Comparison of ENCODE assay signal across 1 cellular context in the genomic region with DNA sequence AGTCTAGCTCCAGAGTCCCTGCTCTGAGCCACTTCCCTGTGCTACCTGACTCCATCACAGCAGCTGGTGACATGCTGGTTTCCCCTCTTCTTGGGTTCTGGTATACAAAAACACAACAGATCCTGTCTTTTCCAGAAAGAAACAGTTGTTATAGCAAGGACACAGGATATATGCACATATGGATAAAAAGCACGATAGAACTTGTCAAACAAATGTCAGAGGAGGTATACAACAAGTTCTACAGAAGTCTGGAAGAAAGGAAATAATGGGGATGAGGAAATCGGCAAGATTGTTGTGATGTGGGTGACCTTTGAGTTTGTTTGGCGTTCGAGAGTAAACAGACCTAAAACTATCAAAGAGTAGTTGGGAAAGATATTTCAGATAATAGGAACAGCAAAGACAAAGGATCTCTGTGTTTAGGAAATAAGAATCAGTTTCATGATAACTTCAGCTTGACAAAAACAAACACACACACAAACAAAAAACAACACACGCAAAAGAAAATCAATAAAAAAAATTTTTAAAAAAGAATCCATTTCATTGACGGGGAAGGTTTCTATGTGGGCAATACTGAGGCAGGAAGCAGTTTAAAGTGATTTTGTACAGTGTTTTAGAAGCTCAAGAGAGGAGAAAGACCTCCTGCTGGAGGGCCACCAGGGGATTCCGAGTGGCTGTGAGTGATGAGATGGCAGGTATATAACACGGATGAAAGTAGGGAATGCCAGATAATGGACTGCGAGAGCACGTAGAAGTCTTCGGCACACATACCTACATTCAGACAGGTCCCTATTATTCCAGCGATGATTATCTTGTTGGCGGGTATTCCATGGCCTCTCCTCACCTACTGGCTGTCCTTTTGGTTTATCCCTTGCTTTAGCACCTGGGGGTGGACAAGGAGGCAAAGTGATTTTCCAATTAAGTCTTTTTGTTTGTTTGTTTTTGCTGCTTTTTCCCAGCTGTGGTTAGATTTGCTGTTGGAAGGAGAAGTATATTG.
TF ChIP-seq lines count a peak whose summit lies in the region.

No MANE protein-coding gene starts in this region.

TF ChIP-seq in HepG2, 621 proteins besides CTCF, POLR2A, EP300 and RAD21 (continued from another document and continues in another):
- TF ChIP-seq, protein P1, sequence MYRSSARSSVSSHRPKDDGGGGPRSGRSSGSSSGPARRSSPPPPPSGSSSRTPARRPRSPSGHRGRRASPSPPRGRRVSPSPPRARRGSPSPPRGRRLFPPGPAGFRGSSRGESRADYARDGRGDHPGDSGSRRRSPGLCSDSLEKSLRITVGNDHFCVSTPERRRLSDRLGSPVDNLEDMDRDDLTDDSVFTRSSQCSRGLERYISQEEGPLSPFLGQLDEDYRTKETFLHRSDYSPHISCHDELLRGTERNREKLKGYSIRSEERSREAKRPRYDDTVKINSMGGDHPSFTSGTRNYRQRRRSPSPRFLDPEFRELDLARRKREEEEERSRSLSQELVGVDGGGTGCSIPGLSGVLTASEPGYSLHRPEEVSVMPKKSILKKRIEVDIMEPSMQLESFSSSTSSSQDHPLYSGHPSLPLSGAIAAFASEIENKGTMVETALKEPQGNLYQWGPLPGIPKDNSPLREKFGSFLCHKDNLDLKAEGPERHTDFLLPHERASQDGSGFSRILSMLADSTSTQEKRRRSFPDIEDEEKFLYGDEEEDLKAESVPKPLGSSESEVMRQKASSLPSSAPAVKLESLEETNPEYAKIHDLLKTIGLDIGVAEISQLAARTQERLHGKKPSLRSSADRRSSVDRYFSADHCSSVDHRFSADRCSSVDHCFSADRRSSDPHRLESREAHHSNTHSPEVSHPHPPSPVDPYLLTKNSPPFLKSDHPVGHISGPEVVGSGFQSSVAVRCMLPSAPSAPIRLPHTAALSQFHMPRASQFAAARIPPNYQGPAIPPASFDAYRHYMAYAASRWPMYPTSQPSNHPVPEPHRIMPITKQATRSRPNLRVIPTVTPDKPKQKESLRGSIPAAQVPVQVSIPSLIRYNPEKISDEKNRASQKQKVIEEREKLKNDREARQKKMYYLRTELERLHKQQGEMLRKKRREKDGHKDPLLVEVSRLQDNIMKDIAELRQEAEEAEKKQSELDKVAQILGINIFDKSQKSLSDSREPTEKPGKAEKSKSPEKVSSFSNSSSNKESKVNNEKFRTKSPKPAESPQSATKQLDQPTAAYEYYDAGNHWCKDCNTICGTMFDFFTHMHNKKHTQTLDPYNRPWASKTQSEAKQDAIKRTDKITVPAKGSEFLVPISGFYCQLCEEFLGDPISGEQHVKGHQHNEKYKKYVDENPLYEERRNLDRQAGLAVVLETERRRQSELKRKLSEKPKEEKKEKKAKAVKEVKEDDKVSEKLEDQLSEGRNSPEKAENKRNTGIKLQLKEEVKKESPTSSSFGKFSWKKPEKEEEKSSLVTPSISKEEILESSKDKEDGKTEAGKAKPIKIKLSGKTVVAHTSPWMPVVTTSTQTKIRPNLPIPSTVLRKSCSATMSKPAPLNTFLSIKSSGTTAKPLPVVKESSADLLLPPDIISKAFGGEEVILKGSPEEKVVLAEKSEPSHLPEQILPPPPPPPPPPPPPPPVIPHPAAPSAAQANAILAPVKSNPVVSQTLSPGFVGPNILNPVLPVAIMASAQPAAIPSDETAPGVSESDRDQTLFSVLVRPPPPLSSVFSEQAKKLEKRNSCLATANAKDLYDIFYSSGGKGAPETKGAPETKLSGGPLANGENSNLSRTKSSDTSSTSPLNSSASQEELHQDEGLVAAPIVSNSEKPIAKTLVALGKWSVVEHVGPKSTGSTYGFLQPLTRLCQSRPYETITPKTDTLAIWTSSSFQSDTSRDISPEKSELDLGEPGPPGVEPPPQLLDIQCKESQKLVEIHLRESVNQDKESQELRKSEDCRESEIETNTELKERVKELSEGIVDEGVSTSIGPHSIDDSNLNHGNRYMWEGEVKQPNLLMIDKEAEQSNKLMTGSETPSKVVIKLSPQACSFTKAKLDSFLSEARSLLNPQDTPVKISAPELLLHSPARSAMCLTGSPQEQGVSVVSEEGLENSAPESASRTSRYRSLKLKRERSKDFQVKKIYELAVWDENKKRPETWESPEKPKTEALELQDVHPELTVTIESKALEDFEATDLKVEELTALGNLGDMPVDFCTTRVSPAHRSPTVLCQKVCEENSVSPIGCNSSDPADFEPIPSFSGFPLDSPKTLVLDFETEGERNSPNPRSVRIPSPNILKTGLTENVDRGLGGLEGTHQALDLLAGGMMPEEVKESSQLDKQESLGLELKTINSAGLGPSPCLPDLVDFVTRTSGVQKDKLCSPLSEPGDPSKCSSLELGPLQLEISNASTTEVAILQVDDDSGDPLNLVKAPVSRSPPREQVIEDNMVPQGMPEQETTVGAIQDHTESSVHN (CRISPR knock-in tag; IDR thresholded peaks at IDR 0.05): no peak
- TF ChIP-seq ARNT2 (CRISPR knock-in tag; IDR thresholded peaks at IDR 0.05; ENCODE audit: low read depth) (peak; percentile 19; the same call in 1 of the 2 replicates), CBFB (CRISPR knock-in tag; IDR thresholded peaks at IDR 0.05) (peak; percentile 99), ZFP1 (CRISPR knock-in tag; IDR thresholded peaks at IDR 0.05) (peak; percentile 83; the same call in 1 of the 2 replicates), ATF1 (CRISPR knock-in tag; IDR thresholded peaks at IDR 0.05) (peak; percentile 69; the same call in 1 of the 2 replicates), ZKSCAN8 (CRISPR knock-in tag; IDR thresholded peaks at IDR 0.05; ENCODE audit: borderline replicate concordance) (peak; percentile 94), MAFG (CRISPR knock-in tag; IDR thresholded peaks at IDR 0.05) (no peak), ZBTB7B (CRISPR knock-in tag; IDR thresholded peaks at IDR 0.05) (peak; percentile 34; the same call in 1 of the 2 replicates), ZNF468 (CRISPR knock-in tag; IDR thresholded peaks at IDR 0.05) (no peak), AGO2 (optimal IDR thresholded peaks at IDR 0.05; ENCODE audit: low read depth, low read length) (no peak), STAG1 (CRISPR knock-in tag; IDR thresholded peaks at IDR 0.05) (peak; percentile 22), PAWR (CRISPR knock-in tag; IDR thresholded peaks at IDR 0.05; ENCODE audit: borderline replicate concordance) (no peak), KLF6 (CRISPR knock-in tag; IDR thresholded peaks at IDR 0.05) (no peak), NAIF1 (CRISPR knock-in tag; IDR thresholded peaks at IDR 0.05; ENCODE audit: borderline replicate concordance) (no peak), ZBTB8A (CRISPR knock-in tag; IDR thresholded peaks at IDR 0.05; ENCODE audit: borderline replicate concordance, low read depth) (no peak), ZNF317 (CRISPR knock-in tag; IDR thresholded peaks at IDR 0.05) (peak; percentile 52; the same call in 1 of the 2 replicates), ZKSCAN1 (IDR thresholded peaks at IDR 0.05; ENCODE audit: low read length) (no peak; the same call in 1 of the 2 replicates), ZNF768 (CRISPR knock-in tag; IDR thresholded peaks at IDR 0.05) (no peak), GATAD2A (CRISPR knock-in tag; IDR thresholded peaks at IDR 0.05) (peak; percentile 96), FOXA3 (CRISPR knock-in tag; IDR thresholded peaks at IDR 0.05) (peak; percentile 98), ZNF747 (CRISPR knock-in tag; IDR thresholded peaks at IDR 0.05; ENCODE audit: borderline replicate concordance) (no peak), HOXD1 (CRISPR knock-in tag; IDR thresholded peaks at IDR 0.05) (peak; percentile 91; the same call in 1 of the 2 replicates), ZMYM2 (CRISPR knock-in tag; IDR thresholded peaks at IDR 0.05) (peak; percentile 91), ZIK1 (CRISPR knock-in tag; IDR thresholded peaks at IDR 0.05; ENCODE audit: borderline replicate concordance, low read depth) (no peak), ZNF775 (CRISPR knock-in tag; IDR thresholded peaks at IDR 0.05; ENCODE audit: borderline replicate concordance) (no peak), FOXM1 (CRISPR knock-in tag; IDR thresholded peaks at IDR 0.05) (no peak), PCBP1 (IDR thresholded peaks at IDR 0.05; ENCODE audit: borderline replicate concordance, low read depth, low read length) (no peak), STAT5B (CRISPR knock-in tag; IDR thresholded peaks at IDR 0.05) (no peak), POGZ (CRISPR knock-in tag; IDR thresholded peaks at IDR 0.05) (peak; percentile 76), FOSL1 (CRISPR knock-in tag; IDR thresholded peaks at IDR 0.05; ENCODE audit: borderline replicate concordance) (no peak)
- TF ChIP-seq, protein P2, sequence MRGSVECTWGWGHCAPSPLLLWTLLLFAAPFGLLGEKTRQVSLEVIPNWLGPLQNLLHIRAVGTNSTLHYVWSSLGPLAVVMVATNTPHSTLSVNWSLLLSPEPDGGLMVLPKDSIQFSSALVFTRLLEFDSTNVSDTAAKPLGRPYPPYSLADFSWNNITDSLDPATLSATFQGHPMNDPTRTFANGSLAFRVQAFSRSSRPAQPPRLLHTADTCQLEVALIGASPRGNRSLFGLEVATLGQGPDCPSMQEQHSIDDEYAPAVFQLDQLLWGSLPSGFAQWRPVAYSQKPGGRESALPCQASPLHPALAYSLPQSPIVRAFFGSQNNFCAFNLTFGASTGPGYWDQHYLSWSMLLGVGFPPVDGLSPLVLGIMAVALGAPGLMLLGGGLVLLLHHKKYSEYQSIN (CRISPR knock-in tag; IDR thresholded peaks at IDR 0.05; ENCODE audit: borderline replicate concordance): no peak
- TF ChIP-seq, protein P3, sequence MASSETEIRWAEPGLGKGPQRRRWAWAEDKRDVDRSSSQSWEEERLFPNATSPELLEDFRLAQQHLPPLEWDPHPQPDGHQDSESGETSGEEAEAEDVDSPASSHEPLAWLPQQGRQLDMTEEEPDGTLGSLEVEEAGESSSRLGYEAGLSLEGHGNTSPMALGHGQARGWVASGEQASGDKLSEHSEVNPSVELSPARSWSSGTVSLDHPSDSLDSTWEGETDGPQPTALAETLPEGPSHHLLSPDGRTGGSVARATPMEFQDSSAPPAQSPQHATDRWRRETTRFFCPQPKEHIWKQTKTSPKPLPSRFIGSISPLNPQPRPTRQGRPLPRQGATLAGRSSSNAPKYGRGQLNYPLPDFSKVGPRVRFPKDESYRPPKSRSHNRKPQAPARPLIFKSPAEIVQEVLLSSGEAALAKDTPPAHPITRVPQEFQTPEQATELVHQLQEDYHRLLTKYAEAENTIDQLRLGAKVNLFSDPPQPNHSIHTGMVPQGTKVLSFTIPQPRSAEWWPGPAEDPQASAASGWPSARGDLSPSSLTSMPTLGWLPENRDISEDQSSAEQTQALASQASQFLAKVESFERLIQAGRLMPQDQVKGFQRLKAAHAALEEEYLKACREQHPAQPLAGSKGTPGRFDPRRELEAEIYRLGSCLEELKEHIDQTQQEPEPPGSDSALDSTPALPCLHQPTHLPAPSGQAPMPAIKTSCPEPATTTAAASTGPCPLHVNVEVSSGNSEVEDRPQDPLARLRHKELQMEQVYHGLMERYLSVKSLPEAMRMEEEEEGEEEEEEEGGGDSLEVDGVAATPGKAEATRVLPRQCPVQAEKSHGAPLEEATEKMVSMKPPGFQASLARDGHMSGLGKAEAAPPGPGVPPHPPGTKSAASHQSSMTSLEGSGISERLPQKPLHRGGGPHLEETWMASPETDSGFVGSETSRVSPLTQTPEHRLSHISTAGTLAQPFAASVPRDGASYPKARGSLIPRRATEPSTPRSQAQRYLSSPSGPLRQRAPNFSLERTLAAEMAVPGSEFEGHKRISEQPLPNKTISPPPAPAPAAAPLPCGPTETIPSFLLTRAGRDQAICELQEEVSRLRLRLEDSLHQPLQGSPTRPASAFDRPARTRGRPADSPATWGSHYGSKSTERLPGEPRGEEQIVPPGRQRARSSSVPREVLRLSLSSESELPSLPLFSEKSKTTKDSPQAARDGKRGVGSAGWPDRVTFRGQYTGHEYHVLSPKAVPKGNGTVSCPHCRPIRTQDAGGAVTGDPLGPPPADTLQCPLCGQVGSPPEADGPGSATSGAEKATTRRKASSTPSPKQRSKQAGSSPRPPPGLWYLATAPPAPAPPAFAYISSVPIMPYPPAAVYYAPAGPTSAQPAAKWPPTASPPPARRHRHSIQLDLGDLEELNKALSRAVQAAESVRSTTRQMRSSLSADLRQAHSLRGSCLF (CRISPR knock-in tag; IDR thresholded peaks at IDR 0.05; ENCODE audit: borderline replicate concordance): no peak
- TF ChIP-seq, protein P4, sequence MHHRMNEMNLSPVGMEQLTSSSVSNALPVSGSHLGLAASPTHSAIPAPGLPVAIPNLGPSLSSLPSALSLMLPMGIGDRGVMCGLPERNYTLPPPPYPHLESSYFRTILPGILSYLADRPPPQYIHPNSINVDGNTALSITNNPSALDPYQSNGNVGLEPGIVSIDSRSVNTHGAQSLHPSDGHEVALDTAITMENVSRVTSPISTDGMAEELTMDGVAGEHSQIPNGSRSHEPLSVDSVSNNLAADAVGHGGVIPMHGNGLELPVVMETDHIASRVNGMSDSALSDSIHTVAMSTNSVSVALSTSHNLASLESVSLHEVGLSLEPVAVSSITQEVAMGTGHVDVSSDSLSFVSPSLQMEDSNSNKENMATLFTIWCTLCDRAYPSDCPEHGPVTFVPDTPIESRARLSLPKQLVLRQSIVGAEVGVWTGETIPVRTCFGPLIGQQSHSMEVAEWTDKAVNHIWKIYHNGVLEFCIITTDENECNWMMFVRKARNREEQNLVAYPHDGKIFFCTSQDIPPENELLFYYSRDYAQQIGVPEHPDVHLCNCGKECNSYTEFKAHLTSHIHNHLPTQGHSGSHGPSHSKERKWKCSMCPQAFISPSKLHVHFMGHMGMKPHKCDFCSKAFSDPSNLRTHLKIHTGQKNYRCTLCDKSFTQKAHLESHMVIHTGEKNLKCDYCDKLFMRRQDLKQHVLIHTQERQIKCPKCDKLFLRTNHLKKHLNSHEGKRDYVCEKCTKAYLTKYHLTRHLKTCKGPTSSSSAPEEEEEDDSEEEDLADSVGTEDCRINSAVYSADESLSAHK (CRISPR knock-in tag; IDR thresholded peaks at IDR 0.05; ENCODE audit: borderline replicate concordance): no peak
- TF ChIP-seq, protein P5, sequence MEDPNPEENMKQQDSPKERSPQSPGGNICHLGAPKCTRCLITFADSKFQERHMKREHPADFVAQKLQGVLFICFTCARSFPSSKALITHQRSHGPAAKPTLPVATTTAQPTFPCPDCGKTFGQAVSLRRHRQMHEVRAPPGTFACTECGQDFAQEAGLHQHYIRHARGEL (CRISPR knock-in tag; IDR thresholded peaks at IDR 0.05): no peak
- TF ChIP-seq, protein P6, sequence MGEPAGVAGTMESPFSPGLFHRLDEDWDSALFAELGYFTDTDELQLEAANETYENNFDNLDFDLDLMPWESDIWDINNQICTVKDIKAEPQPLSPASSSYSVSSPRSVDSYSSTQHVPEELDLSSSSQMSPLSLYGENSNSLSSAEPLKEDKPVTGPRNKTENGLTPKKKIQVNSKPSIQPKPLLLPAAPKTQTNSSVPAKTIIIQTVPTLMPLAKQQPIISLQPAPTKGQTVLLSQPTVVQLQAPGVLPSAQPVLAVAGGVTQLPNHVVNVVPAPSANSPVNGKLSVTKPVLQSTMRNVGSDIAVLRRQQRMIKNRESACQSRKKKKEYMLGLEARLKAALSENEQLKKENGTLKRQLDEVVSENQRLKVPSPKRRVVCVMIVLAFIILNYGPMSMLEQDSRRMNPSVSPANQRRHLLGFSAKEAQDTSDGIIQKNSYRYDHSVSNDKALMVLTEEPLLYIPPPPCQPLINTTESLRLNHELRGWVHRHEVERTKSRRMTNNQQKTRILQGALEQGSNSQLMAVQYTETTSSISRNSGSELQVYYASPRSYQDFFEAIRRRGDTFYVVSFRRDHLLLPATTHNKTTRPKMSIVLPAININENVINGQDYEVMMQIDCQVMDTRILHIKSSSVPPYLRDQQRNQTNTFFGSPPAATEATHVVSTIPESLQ (CRISPR knock-in tag; conservative IDR thresholded peaks at IDR 0.05): no peak
